In the genomic region with DNA sequence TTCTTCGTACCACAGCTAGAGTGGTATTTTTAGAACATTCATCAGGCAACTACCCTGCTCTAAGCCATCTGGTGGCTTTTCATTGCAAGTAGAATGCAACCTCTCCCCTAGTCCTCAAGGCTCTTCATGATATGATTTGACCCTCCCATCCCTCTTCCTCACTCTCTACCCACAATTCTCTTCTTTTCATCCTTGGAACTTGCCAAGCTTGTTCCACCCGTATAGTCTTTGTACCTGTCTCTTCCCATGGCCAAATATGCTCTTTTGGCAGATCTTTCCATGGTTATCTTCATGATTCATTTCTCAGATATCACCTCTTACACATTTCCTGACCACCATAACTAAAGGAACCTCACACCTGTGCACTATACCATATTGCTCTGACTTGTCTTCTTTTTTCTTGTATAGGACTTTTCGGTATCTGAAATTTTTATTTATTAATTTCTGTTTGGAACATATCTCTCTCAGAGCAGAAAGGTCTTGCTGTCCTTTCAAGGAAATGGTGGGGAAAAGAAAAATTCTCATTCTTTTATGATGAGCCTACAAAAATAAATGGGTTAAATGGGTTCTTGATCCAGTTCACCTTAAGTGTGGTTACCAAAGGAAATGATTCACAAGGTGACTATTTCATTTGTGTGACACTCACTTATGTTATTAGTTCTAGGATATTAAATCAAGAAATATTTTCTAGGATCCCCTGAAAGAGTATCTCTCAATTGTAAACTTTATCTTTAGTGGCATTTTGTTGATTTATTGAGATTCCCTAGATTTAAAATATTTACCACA, we compare ENCODE assay signal across 17 cellular contexts. TPM values are rescaled to one million over a fixed set of nuclear protein-coding genes. Genes with fewer than 3 reads are reported as not detected.
DNase-seq lines count a peak whose midpoint lies in the region; ATAC-seq and TF ChIP-seq lines count a peak whose summit lies in the region.
"Had no signal": no experiment of that assay in that cellular context is flagged by ENCODE, and none has a peak within 500 bp of the region (broad histone marks: within the 10 kb centered on the region; RNA-seq: fewer than 3 reads in every experiment).

No MANE protein-coding gene starts in this region.

- intact Hi-C loops in activated naive CD4-positive, alpha-beta T cell treated with anti-CD3 and anti-CD28 coated beads for 36 hours (cut with micrococcal nuclease), result loop anchor here (1.0 kb wide), 1 partner anchor 260 kb away; no protein-coding TSS in a partner anchor
- intact Hi-C loops in spleen (cut with DNase I; ENCODE audit: low total_unique reads), result loop anchor here (10.0 kb wide), 1 partner anchor 702 kb away; the partner anchor contains the start of gene AK3

- no peaks in the 10 kb centered on the region for H3K36me3 ChIP-seq in spleen
- H3K36me3 ChIP-seq: BLaER1 treated with 17β-estradiol and CSF1 and Interleukin-3, amounts not matched to agents 10 nM and 100 nM; SJCRH30 had no signal

- peak overlapping the region; percentile 68 for H3K27ac Mint-ChIP-seq in activated naive CD4-positive, alpha-beta T cell treated with anti-CD3 and anti-CD28 coated beads for 36 hours
- H3K27ac Mint-ChIP-seq in activated naive CD4-positive, alpha-beta T cell treated with anti-CD3 and anti-CD28 coated beads, Interleukin-2, amount 10 ng/mL, durations not matched to agents 7 days and 5 days, result no peak overlapping the region
- peak overlapping the region; percentile 53 for H3K27ac Mint-ChIP-seq in activated T-helper 17 cell treated with anti-CD3 and anti-CD28 coated beads, Interleukin-2, amount 50 U/mL, for 72 hours
- H3K27ac Mint-ChIP-seq in stimulated activated naive CD8-positive, alpha-beta T cell treated with anti-CD3 and anti-CD28 coated beads, Interleukin-15, amount 100 ng/mL, for 72 hours, result peak overlapping the region; percentile 89 to 94
- H3K27ac Mint-ChIP-seq in chondrocyte (ENCODE audit: unreplicated experiment), result no peak overlapping the region

- TF ChIP-seq CTCF in chondrocyte (IDR thresholded peaks at IDR 0.05), result no peak
- TF ChIP-seq CTCF in spleen (IDR thresholded peaks at IDR 0.05 in 8 of 11, conservative IDR thresholded peaks at IDR 0.05 in 3 of 11), result no peak

- WGBS in spleen, 5 donors, result 70 to 85% (median 79%) methylated on average over 3 of the region's 3 CpGs

- peaks cover 3% of the 10 kb centered on the region for H3K9me3 Mint-ChIP-seq in activated naive CD4-positive, alpha-beta T cell treated with anti-CD3 and anti-CD28 coated beads for 36 hours
- H3K9me3 Mint-ChIP-seq in activated naive CD4-positive, alpha-beta T cell treated with anti-CD3 and anti-CD28 coated beads, Interleukin-2, amount 10 ng/mL, durations not matched to agents 7 days and 5 days, result peaks cover 2% of the 10 kb centered on the region
- no peaks in the 10 kb centered on the region for H3K9me3 Mint-ChIP-seq in activated T-helper 17 cell treated with anti-CD3 and anti-CD28 coated beads, Interleukin-2, amount 50 U/mL, for 72 hours
- H3K9me3 Mint-ChIP-seq in stimulated activated naive CD8-positive, alpha-beta T cell treated with anti-CD3 and anti-CD28 coated beads, Interleukin-15, amount 100 ng/mL, for 72 hours, result no peaks in the 10 kb centered on the region
- no peaks in the 10 kb centered on the region for H3K9me3 Mint-ChIP-seq in chondrocyte (ENCODE audit: low read depth)
- H3K9me3 Mint-ChIP-seq: immature natural killer cell had no signal

- H3K4me3 ChIP-seq in spleen, result no peak overlapping the region
- H3K4me3 ChIP-seq: BLaER1 treated with 17β-estradiol and CSF1 and Interleukin-3, amounts not matched to agents 10 nM and 100 nM; SJCRH30 had no signal

- H3K4me1 Mint-ChIP-seq in activated naive CD4-positive, alpha-beta T cell treated with anti-CD3 and anti-CD28 coated beads for 36 hours (ENCODE audit: low read depth), result peaks cover 49% of the 10 kb centered on the region
- H3K4me1 Mint-ChIP-seq in activated naive CD4-positive, alpha-beta T cell treated with anti-CD3 and anti-CD28 coated beads, Interleukin-2, amount 10 ng/mL, durations not matched to agents 7 days and 5 days, result peaks cover 56% of the 10 kb centered on the region
- H3K4me1 Mint-ChIP-seq in activated T-helper 17 cell treated with anti-CD3 and anti-CD28 coated beads, Interleukin-2, amount 50 U/mL, for 72 hours, result peaks cover 30% of the 10 kb centered on the region
- H3K4me1 Mint-ChIP-seq in stimulated activated naive CD8-positive, alpha-beta T cell treated with anti-CD3 and anti-CD28 coated beads, Interleukin-15, amount 100 ng/mL, for 72 hours, result peaks cover 49% of the 10 kb centered on the region
- H3K4me1 Mint-ChIP-seq in chondrocyte (ENCODE audit: low read depth), result peaks cover 9% of the 10 kb centered on the region

- no peak for DNase-seq in activated naive CD4-positive, alpha-beta T cell treated with anti-CD3 and anti-CD28 coated beads for 36 hours
- DNase-seq in activated naive CD4-positive, alpha-beta T cell treated with anti-CD3 and anti-CD28 coated beads, Interleukin-2, amount 10 ng/mL, durations not matched to agents 7 days and 5 days, result no peak
- DNase-seq in NCI-H1694 (lab: John Stamatoyannopoulos, UW) (peak; percentile 14), chondrocyte (ENCODE audit: low spot score) (no peak), spleen (no peak)
- DNase-seq in stimulated activated naive CD8-positive, alpha-beta T cell treated with anti-CD3 and anti-CD28 coated beads, Interleukin-15, amount 100 ng/mL, for 72 hours, result no peak
- DNase-seq: activated CD4-positive, alpha-beta T cell treated with anti-CD3 and anti-CD28 coated beads for 48 hours; foreskin fibroblast; GF-D8; immature natural killer cell; NCI-H446 treated with DMSO at 0.1 percent for 48 hours; SJCRH30; stimulated activated CD4-positive, alpha-beta T cell treated with anti-CD3 and anti-CD28 coated beads, Interleukin-2, amount 100 ng/mL, for 24 hours had no signal

- no peaks in the 10 kb centered on the region for H3K9me3 ChIP-seq in spleen
- H3K9me3 ChIP-seq: BLaER1 treated with 17β-estradiol and CSF1 and Interleukin-3, amounts not matched to agents 10 nM and 100 nM; SJCRH30 had no signal

- peak overlapping the region in 1 of 8 donors; percentile 13 for H3K27ac ChIP-seq in spleen
- H3K27ac ChIP-seq: HL-60, SJCRH30 had no signal

- no peaks in the 10 kb centered on the region for H3K27me3 Mint-ChIP-seq in activated naive CD4-positive, alpha-beta T cell treated with anti-CD3 and anti-CD28 coated beads for 36 hours (ENCODE audit: low read depth)
- H3K27me3 Mint-ChIP-seq in activated naive CD4-positive, alpha-beta T cell treated with anti-CD3 and anti-CD28 coated beads, Interleukin-2, amount 10 ng/mL, durations not matched to agents 7 days and 5 days, result no peaks in the 10 kb centered on the region
- H3K27me3 Mint-ChIP-seq in activated T-helper 17 cell treated with anti-CD3 and anti-CD28 coated beads, Interleukin-2, amount 50 U/mL, for 72 hours, result no peaks in the 10 kb centered on the region
- no peaks in the 10 kb centered on the region for H3K27me3 Mint-ChIP-seq in stimulated activated naive CD8-positive, alpha-beta T cell treated with anti-CD3 and anti-CD28 coated beads, Interleukin-15, amount 100 ng/mL, for 72 hours
- H3K27me3 Mint-ChIP-seq in chondrocyte (ENCODE audit: low read depth), result no peaks in the 10 kb centered on the region

- H3K27me3 ChIP-seq in spleen (replicated peaks in 1 of 7), result no peaks in the 10 kb centered on the region
- H3K27me3 ChIP-seq: BLaER1 treated with 17β-estradiol and CSF1 and Interleukin-3, amounts not matched to agents 10 nM and 100 nM; SJCRH30 had no signal

- peaks cover 6 to 45% (median 25%) of the 10 kb centered on the region in 6 donors for H3K4me1 ChIP-seq in spleen
- H3K4me1 ChIP-seq: SJCRH30 had no signal

- TF ChIP-seq POLR2A in spleen (IDR thresholded peaks at IDR 0.05), result no peak

- H3K4me3 Mint-ChIP-seq in activated naive CD4-positive, alpha-beta T cell treated with anti-CD3 and anti-CD28 coated beads for 36 hours, result no peak overlapping the region
- no peak overlapping the region for H3K4me3 Mint-ChIP-seq in activated naive CD4-positive, alpha-beta T cell treated with anti-CD3 and anti-CD28 coated beads, Interleukin-2, amount 10 ng/mL, durations not matched to agents 7 days and 5 days
- peak overlapping the region; percentile 97 for H3K4me3 Mint-ChIP-seq in activated T-helper 17 cell treated with anti-CD3 and anti-CD28 coated beads, Interleukin-2, amount 50 U/mL, for 72 hours
- peak overlapping the region; percentile 72 to 81 for H3K4me3 Mint-ChIP-seq in stimulated activated naive CD8-positive, alpha-beta T cell treated with anti-CD3 and anti-CD28 coated beads, Interleukin-15, amount 100 ng/mL, for 72 hours
- no peak overlapping the region for H3K4me3 Mint-ChIP-seq in chondrocyte (ENCODE audit: unreplicated experiment)
- H3K4me3 Mint-ChIP-seq: immature natural killer cell had no signal

- no peaks in the 10 kb centered on the region for H3K36me3 Mint-ChIP-seq in activated naive CD4-positive, alpha-beta T cell treated with anti-CD3 and anti-CD28 coated beads for 36 hours (ENCODE audit: low read depth)
- H3K36me3 Mint-ChIP-seq in activated naive CD4-positive, alpha-beta T cell treated with anti-CD3 and anti-CD28 coated beads, Interleukin-2, amount 10 ng/mL, durations not matched to agents 7 days and 5 days, result no peaks in the 10 kb centered on the region
- H3K36me3 Mint-ChIP-seq in activated T-helper 17 cell treated with anti-CD3 and anti-CD28 coated beads, Interleukin-2, amount 50 U/mL, for 72 hours (ENCODE audit: low read depth), result peaks cover 7% of the 10 kb centered on the region
- H3K36me3 Mint-ChIP-seq in chondrocyte (ENCODE audit: low read depth), result no peaks in the 10 kb centered on the region

- peak; percentile 37 for ATAC-seq in activated T-helper 17 cell treated with anti-CD3 and anti-CD28 coated beads, Interleukin-2, amount 50 U/mL, for 72 hours (replicated peaks)
- ATAC-seq in stimulated activated naive CD8-positive, alpha-beta T cell treated with anti-CD3 and anti-CD28 coated beads, Interleukin-15, amount 100 ng/mL, for 72 hours, result peak; percentile 69
- no peak for ATAC-seq in HG02852 (IDR thresholded peaks at IDR 0.05; ENCODE audit: unreplicated experiment)

- CTCF ChIA-PET in activated naive CD4-positive, alpha-beta T cell treated with anti-CD3 and anti-CD28 coated beads for 36 hours (lab: Charles Lee), result interaction anchor here (0.9 to 5.6 kb wide), 4 partner anchors 8 to 154 kb away, joined by 3 to 79 read pairs (median 4); no protein-coding TSS in a partner anchor
- CTCF ChIA-PET in activated naive CD4-positive, alpha-beta T cell treated with anti-CD3 and anti-CD28 coated beads, Interleukin-2, amount 10 ng/mL, durations not matched to agents 7 days and 5 days (lab: Charles Lee), result interaction anchor here (1.0 kb wide), 1 partner anchor 64 kb away, joined by 3 read pairs; the partner anchor contains the start of gene PDCD1LG2

RNA-seq across cellular contexts. Expression of gene CD274, which starts 3.7 kb away (rescaled TPM):
- 10 to 100 TPM; 14.2 to 15.0 TPM for total RNA-seq in activated naive CD4-positive, alpha-beta T cell treated with anti-CD3 and anti-CD28 coated beads for 36 hours
- 10 to 100 TPM; 35.2 to 42.2 TPM for total RNA-seq in activated T-helper 17 cell treated with anti-CD3 and anti-CD28 coated beads, Interleukin-2, amount 50 U/mL, for 72 hours
- 0.12 to 0.67 TPM in 2 of 3 replicates, not detected in the other for total RNA-seq in chondrocyte
- total RNA-seq in spleen, result 10 to 100 TPM; 24.2 to 34.8 (median 28.1) TPM
- polyA plus RNA-seq in spleen, result 1 to 10 TPM; 1.8 to 6.1 (median 1.9) TPM

RNA-seq across cellular contexts. Expression of gene PLGRKT, which starts 8.9 kb away (rescaled TPM):
- 10 to 100 TPM; 48.9 to 51.4 TPM for total RNA-seq in activated naive CD4-positive, alpha-beta T cell treated with anti-CD3 and anti-CD28 coated beads for 36 hours
- 10 to 100 TPM; 25.8 to 26.3 TPM for total RNA-seq in activated T-helper 17 cell treated with anti-CD3 and anti-CD28 coated beads, Interleukin-2, amount 50 U/mL, for 72 hours
- total RNA-seq in chondrocyte (11.1 to 16.6 TPM (median 13.5 TPM) in 3 replicates), spleen (10 to 100 TPM; 12.8 to 20.7 (median 17.5) TPM)
- polyA plus RNA-seq in spleen, result 10 to 100 TPM; 15.5 to 27.9 (median 21.3) TPM

Comparison
In these comparisons a context has a peak if more than half of its experiments do, and no peak if none do; other contexts are left out.
1. H3K27ac Mint-ChIP-seq: peak in activated naive CD4-positive, alpha-beta T cell treated with anti-CD3 and anti-CD28 coated beads for 36 hours (single experiment), activated T-helper 17 cell treated with anti-CD3 and anti-CD28 coated beads, Interleukin-2, amount 50 U/mL, for 72 hours (single experiment) and stimulated activated naive CD8-positive, alpha-beta T cell treated with anti-CD3 and anti-CD28 coated beads, Interleukin-15, amount 100 ng/mL, for 72 hours (2 of 2); none in activated naive CD4-positive, alpha-beta T cell treated with anti-CD3 and anti-CD28 coated beads, Interleukin-2, amount 10 ng/mL, durations not matched to agents 7 days and 5 days (single experiment) and chondrocyte (single experiment).
2. H3K4me3 Mint-ChIP-seq: peak in activated T-helper 17 cell treated with anti-CD3 and anti-CD28 coated beads, Interleukin-2, amount 50 U/mL, for 72 hours (single experiment) and stimulated activated naive CD8-positive, alpha-beta T cell treated with anti-CD3 and anti-CD28 coated beads, Interleukin-15, amount 100 ng/mL, for 72 hours (2 of 2); none in activated naive CD4-positive, alpha-beta T cell treated with anti-CD3 and anti-CD28 coated beads for 36 hours (single experiment), activated naive CD4-positive, alpha-beta T cell treated with anti-CD3 and anti-CD28 coated beads, Interleukin-2, amount 10 ng/mL, durations not matched to agents 7 days and 5 days (single experiment) and chondrocyte (single experiment).